Comparison of ENCODE assay signal across 1 cellular context in the genomic region with DNA sequence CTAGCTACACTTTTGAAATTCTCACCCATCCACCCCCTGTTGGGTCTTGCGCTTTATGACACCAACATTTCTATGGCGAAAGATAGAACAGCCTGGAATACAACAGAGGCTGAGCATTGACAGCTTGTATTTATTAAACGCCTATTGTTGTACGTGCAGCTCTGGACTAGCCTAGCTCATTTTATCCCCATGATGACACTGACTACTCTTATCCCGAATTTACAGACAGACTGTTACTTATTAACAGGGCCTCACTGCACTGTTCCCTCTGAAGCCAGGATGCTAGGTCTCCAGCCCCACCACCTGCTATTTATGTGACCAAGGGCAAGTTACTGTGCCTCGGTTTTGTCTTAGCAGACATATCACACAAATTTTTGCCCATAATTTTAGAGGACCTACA.
A peak's percentile ranks its signal among the peaks of the same experiment; 100 is the strongest.
TF ChIP-seq lines count a peak whose summit lies in the region.

No MANE protein-coding gene starts in this region.

TF ChIP-seq in HepG2, 621 proteins besides CTCF, POLR2A, EP300 and RAD21 (continues in another document):
- TF ChIP-seq MED1 (CRISPR knock-in tag; IDR thresholded peaks at IDR 0.05) (peak; percentile 47), ZMYM4 (CRISPR knock-in tag; IDR thresholded peaks at IDR 0.05) (peak; percentile 48), STAG1 (CRISPR knock-in tag; IDR thresholded peaks at IDR 0.05) (peak; percentile 28; the same call in 1 of the 2 replicates), ZNF615 (CRISPR knock-in tag; IDR thresholded peaks at IDR 0.05; ENCODE audit: borderline replicate concordance) (no peak), ZNF709 (CRISPR knock-in tag; IDR thresholded peaks at IDR 0.05) (no peak), CENPX (CRISPR knock-in tag; IDR thresholded peaks at IDR 0.05) (no peak), SALL1 (CRISPR knock-in tag; IDR thresholded peaks at IDR 0.05) (peak; percentile 43; the same call in 1 of the 2 replicates), AGO2 (optimal IDR thresholded peaks at IDR 0.05; ENCODE audit: low read depth, low read length) (no peak), ZSCAN25 (CRISPR knock-in tag; IDR thresholded peaks at IDR 0.05) (no peak), ZNF317 (CRISPR knock-in tag; IDR thresholded peaks at IDR 0.05) (no peak), ZNF143 (CRISPR knock-in tag; IDR thresholded peaks at IDR 0.05) (no peak), ZNF766 (CRISPR knock-in tag; IDR thresholded peaks at IDR 0.05; ENCODE audit: borderline replicate concordance) (no peak), ZNF136 (CRISPR knock-in tag; IDR thresholded peaks at IDR 0.05; ENCODE audit: low read depth) (no peak), ZFP37 (CRISPR knock-in tag; IDR thresholded peaks at IDR 0.05; ENCODE audit: borderline replicate concordance) (no peak), POLR2AphosphoS2 (IDR thresholded peaks at IDR 0.05; ENCODE audit: low read depth, low read length) (no peak), HNRNPUL1 (IDR thresholded peaks at IDR 0.05; ENCODE audit: low read depth, low read length) (0 out of 2 replicates have a peak, but pooled peaks have one; percentile 54), IKZF1 (IDR thresholded peaks at IDR 0.05) (no peak), FOXM1 (CRISPR knock-in tag; IDR thresholded peaks at IDR 0.05) (no peak), KAT2B (IDR thresholded peaks at IDR 0.05; ENCODE audit: borderline replicate concordance, low read depth, low read length) (no peak), IRX3 (CRISPR knock-in tag; IDR thresholded peaks at IDR 0.05; ENCODE audit: borderline replicate concordance, low read depth) (no peak), RBM22 (optimal IDR thresholded peaks at IDR 0.05; ENCODE audit: low read length) (no peak), ZNF629 (CRISPR knock-in tag; conservative IDR thresholded peaks at IDR 0.05) (no peak), CEBPB (IDR thresholded peaks at IDR 0.05; ENCODE audit: borderline replicate concordance, low read depth, low read length) (no peak), ZFY (CRISPR knock-in tag; IDR thresholded peaks at IDR 0.05) (no peak), ZNF776 (CRISPR knock-in tag; IDR thresholded peaks at IDR 0.05) (no peak), JARID2 (CRISPR knock-in tag; IDR thresholded peaks at IDR 0.05; ENCODE audit: insufficient replicate concordance) (no peak), NAIF1 (CRISPR knock-in tag; IDR thresholded peaks at IDR 0.05; ENCODE audit: borderline replicate concordance) (0 out of 2 replicates have a peak, but pooled peaks have one; percentile 12)
- TF ChIP-seq, protein P1, sequence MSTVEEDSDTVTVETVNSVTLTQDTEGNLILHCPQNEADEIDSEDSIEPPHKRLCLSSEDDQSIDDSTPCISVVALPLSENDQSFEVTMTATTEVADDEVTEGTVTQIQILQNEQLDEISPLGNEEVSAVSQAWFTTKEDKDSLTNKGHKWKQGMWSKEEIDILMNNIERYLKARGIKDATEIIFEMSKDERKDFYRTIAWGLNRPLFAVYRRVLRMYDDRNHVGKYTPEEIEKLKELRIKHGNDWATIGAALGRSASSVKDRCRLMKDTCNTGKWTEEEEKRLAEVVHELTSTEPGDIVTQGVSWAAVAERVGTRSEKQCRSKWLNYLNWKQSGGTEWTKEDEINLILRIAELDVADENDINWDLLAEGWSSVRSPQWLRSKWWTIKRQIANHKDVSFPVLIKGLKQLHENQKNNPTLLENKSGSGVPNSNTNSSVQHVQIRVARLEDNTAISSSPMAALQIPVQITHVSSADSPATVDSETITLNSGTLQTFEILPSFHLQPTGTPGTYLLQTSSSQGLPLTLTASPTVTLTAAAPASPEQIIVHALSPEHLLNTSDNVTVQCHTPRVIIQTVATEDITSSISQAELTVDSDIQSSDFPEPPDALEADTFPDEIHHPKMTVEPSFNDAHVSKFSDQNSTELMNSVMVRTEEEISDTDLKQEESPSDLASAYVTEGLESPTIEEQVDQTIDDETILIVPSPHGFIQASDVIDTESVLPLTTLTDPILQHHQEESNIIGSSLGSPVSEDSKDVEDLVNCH (CRISPR knock-in tag; IDR thresholded peaks at IDR 0.05), result no peak
- TF ChIP-seq, protein P2, sequence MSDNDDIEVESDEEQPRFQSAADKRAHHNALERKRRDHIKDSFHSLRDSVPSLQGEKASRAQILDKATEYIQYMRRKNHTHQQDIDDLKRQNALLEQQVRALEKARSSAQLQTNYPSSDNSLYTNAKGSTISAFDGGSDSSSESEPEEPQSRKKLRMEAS (IDR thresholded peaks at IDR 0.05), result no peak
- TF ChIP-seq, protein P3, sequence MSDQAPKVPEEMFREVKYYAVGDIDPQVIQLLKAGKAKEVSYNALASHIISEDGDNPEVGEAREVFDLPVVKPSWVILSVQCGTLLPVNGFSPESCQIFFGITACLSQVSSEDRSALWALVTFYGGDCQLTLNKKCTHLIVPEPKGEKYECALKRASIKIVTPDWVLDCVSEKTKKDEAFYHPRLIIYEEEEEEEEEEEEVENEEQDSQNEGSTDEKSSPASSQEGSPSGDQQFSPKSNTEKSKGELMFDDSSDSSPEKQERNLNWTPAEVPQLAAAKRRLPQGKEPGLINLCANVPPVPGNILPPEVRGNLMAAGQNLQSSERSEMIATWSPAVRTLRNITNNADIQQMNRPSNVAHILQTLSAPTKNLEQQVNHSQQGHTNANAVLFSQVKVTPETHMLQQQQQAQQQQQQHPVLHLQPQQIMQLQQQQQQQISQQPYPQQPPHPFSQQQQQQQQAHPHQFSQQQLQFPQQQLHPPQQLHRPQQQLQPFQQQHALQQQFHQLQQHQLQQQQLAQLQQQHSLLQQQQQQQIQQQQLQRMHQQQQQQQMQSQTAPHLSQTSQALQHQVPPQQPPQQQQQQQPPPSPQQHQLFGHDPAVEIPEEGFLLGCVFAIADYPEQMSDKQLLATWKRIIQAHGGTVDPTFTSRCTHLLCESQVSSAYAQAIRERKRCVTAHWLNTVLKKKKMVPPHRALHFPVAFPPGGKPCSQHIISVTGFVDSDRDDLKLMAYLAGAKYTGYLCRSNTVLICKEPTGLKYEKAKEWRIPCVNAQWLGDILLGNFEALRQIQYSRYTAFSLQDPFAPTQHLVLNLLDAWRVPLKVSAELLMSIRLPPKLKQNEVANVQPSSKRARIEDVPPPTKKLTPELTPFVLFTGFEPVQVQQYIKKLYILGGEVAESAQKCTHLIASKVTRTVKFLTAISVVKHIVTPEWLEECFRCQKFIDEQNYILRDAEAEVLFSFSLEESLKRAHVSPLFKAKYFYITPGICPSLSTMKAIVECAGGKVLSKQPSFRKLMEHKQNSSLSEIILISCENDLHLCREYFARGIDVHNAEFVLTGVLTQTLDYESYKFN (CRISPR knock-in tag; conservative IDR thresholded peaks at IDR 0.05), result peak; percentile 69; the same call in 1 of the 2 replicates
- TF ChIP-seq, protein P4, sequence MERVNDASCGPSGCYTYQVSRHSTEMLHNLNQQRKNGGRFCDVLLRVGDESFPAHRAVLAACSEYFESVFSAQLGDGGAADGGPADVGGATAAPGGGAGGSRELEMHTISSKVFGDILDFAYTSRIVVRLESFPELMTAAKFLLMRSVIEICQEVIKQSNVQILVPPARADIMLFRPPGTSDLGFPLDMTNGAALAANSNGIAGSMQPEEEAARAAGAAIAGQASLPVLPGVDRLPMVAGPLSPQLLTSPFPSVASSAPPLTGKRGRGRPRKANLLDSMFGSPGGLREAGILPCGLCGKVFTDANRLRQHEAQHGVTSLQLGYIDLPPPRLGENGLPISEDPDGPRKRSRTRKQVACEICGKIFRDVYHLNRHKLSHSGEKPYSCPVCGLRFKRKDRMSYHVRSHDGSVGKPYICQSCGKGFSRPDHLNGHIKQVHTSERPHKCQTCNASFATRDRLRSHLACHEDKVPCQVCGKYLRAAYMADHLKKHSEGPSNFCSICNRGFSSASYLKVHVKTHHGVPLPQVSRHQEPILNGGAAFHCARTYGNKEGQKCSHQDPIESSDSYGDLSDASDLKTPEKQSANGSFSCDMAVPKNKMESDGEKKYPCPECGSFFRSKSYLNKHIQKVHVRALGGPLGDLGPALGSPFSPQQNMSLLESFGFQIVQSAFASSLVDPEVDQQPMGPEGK (CRISPR knock-in tag; IDR thresholded peaks at IDR 0.05), result no peak
- TF ChIP-seq, protein P5, sequence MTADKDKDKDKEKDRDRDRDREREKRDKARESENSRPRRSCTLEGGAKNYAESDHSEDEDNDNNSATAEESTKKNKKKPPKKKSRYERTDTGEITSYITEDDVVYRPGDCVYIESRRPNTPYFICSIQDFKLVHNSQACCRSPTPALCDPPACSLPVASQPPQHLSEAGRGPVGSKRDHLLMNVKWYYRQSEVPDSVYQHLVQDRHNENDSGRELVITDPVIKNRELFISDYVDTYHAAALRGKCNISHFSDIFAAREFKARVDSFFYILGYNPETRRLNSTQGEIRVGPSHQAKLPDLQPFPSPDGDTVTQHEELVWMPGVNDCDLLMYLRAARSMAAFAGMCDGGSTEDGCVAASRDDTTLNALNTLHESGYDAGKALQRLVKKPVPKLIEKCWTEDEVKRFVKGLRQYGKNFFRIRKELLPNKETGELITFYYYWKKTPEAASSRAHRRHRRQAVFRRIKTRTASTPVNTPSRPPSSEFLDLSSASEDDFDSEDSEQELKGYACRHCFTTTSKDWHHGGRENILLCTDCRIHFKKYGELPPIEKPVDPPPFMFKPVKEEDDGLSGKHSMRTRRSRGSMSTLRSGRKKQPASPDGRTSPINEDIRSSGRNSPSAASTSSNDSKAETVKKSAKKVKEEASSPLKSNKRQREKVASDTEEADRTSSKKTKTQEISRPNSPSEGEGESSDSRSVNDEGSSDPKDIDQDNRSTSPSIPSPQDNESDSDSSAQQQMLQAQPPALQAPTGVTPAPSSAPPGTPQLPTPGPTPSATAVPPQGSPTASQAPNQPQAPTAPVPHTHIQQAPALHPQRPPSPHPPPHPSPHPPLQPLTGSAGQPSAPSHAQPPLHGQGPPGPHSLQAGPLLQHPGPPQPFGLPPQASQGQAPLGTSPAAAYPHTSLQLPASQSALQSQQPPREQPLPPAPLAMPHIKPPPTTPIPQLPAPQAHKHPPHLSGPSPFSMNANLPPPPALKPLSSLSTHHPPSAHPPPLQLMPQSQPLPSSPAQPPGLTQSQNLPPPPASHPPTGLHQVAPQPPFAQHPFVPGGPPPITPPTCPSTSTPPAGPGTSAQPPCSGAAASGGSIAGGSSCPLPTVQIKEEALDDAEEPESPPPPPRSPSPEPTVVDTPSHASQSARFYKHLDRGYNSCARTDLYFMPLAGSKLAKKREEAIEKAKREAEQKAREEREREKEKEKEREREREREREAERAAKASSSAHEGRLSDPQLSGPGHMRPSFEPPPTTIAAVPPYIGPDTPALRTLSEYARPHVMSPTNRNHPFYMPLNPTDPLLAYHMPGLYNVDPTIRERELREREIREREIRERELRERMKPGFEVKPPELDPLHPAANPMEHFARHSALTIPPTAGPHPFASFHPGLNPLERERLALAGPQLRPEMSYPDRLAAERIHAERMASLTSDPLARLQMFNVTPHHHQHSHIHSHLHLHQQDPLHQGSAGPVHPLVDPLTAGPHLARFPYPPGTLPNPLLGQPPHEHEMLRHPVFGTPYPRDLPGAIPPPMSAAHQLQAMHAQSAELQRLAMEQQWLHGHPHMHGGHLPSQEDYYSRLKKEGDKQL (CRISPR knock-in tag; IDR thresholded peaks at IDR 0.05; ENCODE audit: low read depth), result no peak
- TF ChIP-seq, protein P6, sequence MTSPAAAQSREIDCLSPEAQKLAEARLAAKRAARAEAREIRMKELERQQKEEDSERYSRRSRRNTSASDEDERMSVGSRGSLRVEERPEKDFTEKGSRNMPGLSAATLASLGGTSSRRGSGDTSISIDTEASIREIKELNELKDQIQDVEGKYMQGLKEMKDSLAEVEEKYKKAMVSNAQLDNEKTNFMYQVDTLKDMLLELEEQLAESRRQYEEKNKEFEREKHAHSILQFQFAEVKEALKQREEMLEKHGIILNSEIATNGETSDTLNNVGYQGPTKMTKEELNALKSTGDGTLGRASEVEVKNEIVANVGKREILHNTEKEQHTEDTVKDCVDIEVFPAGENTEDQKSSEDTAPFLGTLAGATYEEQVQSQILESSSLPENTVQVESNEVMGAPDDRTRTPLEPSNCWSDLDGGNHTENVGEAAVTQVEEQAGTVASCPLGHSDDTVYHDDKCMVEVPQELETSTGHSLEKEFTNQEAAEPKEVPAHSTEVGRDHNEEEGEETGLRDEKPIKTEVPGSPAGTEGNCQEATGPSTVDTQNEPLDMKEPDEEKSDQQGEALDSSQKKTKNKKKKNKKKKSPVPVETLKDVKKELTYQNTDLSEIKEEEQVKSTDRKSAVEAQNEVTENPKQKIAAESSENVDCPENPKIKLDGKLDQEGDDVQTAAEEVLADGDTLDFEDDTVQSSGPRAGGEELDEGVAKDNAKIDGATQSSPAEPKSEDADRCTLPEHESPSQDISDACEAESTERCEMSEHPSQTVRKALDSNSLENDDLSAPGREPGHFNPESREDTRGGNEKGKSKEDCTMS (CRISPR knock-in tag; conservative IDR thresholded peaks at IDR 0.05), result no peak
- TF ChIP-seq, protein P7, sequence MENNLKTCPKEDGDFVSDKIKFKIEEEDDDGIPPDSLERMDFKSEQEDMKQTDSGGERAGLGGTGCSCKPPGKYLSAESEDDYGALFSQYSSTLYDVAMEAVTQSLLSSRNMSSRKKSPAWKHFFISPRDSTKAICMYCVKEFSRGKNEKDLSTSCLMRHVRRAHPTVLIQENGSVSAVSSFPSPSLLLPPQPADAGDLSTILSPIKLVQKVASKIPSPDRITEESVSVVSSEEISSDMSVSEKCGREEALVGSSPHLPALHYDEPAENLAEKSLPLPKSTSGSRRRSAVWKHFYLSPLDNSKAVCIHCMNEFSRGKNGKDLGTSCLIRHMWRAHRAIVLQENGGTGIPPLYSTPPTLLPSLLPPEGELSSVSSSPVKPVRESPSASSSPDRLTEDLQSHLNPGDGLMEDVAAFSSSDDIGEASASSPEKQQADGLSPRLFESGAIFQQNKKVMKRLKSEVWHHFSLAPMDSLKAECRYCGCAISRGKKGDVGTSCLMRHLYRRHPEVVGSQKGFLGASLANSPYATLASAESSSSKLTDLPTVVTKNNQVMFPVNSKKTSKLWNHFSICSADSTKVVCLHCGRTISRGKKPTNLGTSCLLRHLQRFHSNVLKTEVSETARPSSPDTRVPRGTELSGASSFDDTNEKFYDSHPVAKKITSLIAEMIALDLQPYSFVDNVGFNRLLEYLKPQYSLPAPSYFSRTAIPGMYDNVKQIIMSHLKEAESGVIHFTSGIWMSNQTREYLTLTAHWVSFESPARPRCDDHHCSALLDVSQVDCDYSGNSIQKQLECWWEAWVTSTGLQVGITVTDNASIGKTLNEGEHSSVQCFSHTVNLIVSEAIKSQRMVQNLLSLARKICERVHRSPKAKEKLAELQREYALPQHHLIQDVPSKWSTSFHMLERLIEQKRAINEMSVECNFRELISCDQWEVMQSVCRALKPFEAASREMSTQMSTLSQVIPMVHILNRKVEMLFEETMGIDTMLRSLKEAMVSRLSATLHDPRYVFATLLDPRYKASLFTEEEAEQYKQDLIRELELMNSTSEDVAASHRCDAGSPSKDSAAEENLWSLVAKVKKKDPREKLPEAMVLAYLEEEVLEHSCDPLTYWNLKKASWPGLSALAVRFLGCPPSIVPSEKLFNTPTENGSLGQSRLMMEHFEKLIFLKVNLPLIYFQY (CRISPR knock-in tag; IDR thresholded peaks at IDR 0.05; ENCODE audit: borderline replicate concordance), result no peak
- TF ChIP-seq, protein P8, sequence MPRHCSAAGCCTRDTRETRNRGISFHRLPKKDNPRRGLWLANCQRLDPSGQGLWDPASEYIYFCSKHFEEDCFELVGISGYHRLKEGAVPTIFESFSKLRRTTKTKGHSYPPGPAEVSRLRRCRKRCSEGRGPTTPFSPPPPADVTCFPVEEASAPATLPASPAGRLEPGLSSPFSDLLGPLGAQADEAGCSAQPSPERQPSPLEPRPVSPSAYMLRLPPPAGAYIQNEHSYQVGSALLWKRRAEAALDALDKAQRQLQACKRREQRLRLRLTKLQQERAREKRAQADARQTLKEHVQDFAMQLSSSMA (CRISPR knock-in tag; IDR thresholded peaks at IDR 0.05), result no peak
